ENCODE assay signal across 20 cellular contexts in the genomic region with DNA sequence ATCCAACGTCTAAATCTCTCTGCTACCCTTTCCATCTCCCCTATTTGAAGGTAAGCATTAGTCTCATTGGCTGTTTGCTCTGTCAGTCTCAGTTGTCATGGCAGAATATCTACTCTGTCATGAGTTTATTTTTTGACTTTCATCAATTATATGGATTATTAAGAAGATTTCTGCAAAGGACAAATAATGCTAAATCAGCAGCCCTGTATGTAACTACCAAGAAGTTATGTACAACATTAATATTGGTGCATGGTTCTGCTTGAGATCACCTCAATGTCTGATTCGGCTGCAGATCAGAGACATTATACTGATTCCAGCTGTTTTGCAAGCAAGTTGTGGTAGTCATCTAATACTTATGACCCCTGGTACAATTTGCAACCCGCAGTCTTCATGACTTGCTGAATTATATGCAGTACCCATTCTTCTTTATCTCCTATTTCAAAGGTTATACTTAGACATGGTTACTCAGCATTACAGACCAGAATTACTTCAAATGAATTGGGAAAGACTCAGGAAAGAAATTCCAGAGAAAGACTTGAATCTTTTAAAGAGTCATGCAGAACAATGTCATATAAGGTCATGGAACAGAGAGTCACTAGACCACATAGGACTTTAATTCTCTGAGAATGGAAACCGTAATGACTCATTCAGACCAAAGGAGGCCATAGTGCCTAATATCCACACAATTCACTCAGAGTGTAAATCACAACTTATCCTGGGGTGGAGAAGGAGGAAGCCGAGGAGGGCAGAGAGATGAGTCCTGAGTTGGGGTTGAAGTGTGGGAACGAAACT.
DNase-seq lines count a peak whose midpoint lies in the region; ATAC-seq, FAIRE-seq and TF ChIP-seq lines count a peak whose summit lies in the region.
"Had no signal": no experiment of that assay in that cellular context is flagged by ENCODE, and none has a peak within 500 bp of the region (broad histone marks: within the 10 kb centered on the region; RNA-seq: fewer than 3 reads in every experiment).

No MANE protein-coding gene starts in this region.

- no peak for TF ChIP-seq POLR2A in ovary (IDR thresholded peaks at IDR 0.05)

- FAIRE-seq in astrocyte (lab: Jason Lieb, UNC) = peak; percentile 92

- no peak for TF ChIP-seq EP300 in ovary (IDR thresholded peaks at IDR 0.05)

- no peak for ATAC-seq in GM21786 (IDR thresholded peaks at IDR 0.05; ENCODE audit: unreplicated experiment)
- ATAC-seq: left lobe of liver; naive thymus-derived CD4-positive, alpha-beta T cell had no signal

- H3K27me3 ChIP-seq in astrocyte (ENCODE audit: insufficient read depth, low read length) = no peaks in the 10 kb centered on the region
- H3K27me3 ChIP-seq in ascending aorta = no peaks in the 10 kb centered on the region
- no peaks in the 10 kb centered on the region for H3K27me3 ChIP-seq in ovary
- H3K27me3 ChIP-seq: tibial nerve had no signal

- no peaks in the 10 kb centered on the region for H3K27me3 Mint-ChIP-seq in astrocyte (ENCODE audit: low read depth, unreplicated experiment)
- H3K27me3 Mint-ChIP-seq: activated naive CD4-positive, alpha-beta T cell treated with anti-CD3 and anti-CD28 coated beads, Interleukin-2, amount 50 U/mL, for 24 hours had no signal

- peak; percentile 78 for DNase-seq in A172 (ENCODE audit: low spot score)
- DNase-seq in H4 (ENCODE audit: low spot score) = peak; percentile 78
- peak; percentile 87 for DNase-seq in astrocyte (ENCODE audit: low read depth)
- peak; percentile 83 for DNase-seq in glomerular visceral epithelial cell (ENCODE audit: extremely low spot score)
- DNase-seq in ascending aorta (ENCODE audit: low spot score in 2 of 2) = no peak
- no peak for DNase-seq in mesenteric fat pad (ENCODE audit: low spot score)
- no peak for DNase-seq in ovary
- DNase-seq: 8988T; activated CD4-positive, alpha-beta T cell treated with anti-CD3 and anti-CD28 coated beads for 1 hour; activated CD8-positive, alpha-beta memory T cell treated with anti-CD3 and anti-CD28 coated beads, Interleukin-2, amount 50 U/mL, for 48 hours; Calu3; hippocampal formation; naive thymus-derived CD4-positive, alpha-beta T cell; NCI-H774; stimulated activated CD4-positive, alpha-beta T cell treated with anti-CD3 and anti-CD28 coated beads, Interleukin-4, amount 100 ng/mL, for 1 hour had no signal

- no peak overlapping the region for H3K4me3 ChIP-seq in astrocyte (ENCODE audit: insufficient read depth, low read depth, low read length)
- no peak overlapping the region for H3K4me3 ChIP-seq in ascending aorta
- H3K4me3 ChIP-seq in ovary = no peak overlapping the region
- H3K4me3 ChIP-seq: tibial nerve had no signal

- no peaks in the 10 kb centered on the region for H3K79me2 ChIP-seq in astrocyte (ENCODE audit: insufficient read depth, low read length)

- no peak overlapping the region for H2AFZ ChIP-seq in astrocyte (ENCODE audit: low read depth, low read length)

- H3K36me3 ChIP-seq in astrocyte (ENCODE audit: insufficient read depth, low read length) = no peaks in the 10 kb centered on the region
- no peaks in the 10 kb centered on the region for H3K36me3 ChIP-seq in ascending aorta
- no peaks in the 10 kb centered on the region for H3K36me3 ChIP-seq in ovary
- H3K36me3 ChIP-seq: tibial nerve had no signal

- H3K4me2 ChIP-seq in astrocyte (ENCODE audit: low read length) = peak overlapping the region; percentile 35

- H3K36me3 Mint-ChIP-seq in astrocyte (ENCODE audit: low read depth, unreplicated experiment) = no peaks in the 10 kb centered on the region
- H3K36me3 Mint-ChIP-seq: activated naive CD4-positive, alpha-beta T cell treated with anti-CD3 and anti-CD28 coated beads, Interleukin-2, amount 50 U/mL, for 24 hours; naive thymus-derived CD4-positive, alpha-beta T cell had no signal

- H3K9ac ChIP-seq in astrocyte (ENCODE audit: low read length) = no peak overlapping the region

- no peaks in the 10 kb centered on the region for H4K20me1 ChIP-seq in astrocyte (ENCODE audit: insufficient read depth, low read length)

- intact Hi-C loops in ascending aorta (cut with DNase I) = no loop called here
- intact Hi-C loops in ovary (cut with DNase I) = no loop called here

- H3K27ac Mint-ChIP-seq in astrocyte (ENCODE audit: unreplicated experiment) = peak overlapping the region; percentile 21
- H3K27ac Mint-ChIP-seq: activated naive CD4-positive, alpha-beta T cell treated with anti-CD3 and anti-CD28 coated beads, Interleukin-2, amount 50 U/mL, for 24 hours; naive thymus-derived CD4-positive, alpha-beta T cell; T-helper 1 cell treated with Interleukin-12 subunit alpha and Interleukin-12 subunit beta and Interleukin-4 antibody, amounts not matched to agents 30 μg/mL and 1 μg/mL, for 36 hours had no signal

- H3K9me3 Mint-ChIP-seq in astrocyte (ENCODE audit: unreplicated experiment) = no peaks in the 10 kb centered on the region
- H3K9me3 Mint-ChIP-seq: activated naive CD4-positive, alpha-beta T cell treated with anti-CD3 and anti-CD28 coated beads, Interleukin-2, amount 50 U/mL, for 24 hours; T-helper 1 cell treated with Interleukin-12 subunit alpha and Interleukin-12 subunit beta and Interleukin-4 antibody, amounts not matched to agents 30 μg/mL and 1 μg/mL, for 36 hours had no signal

- H3K4me1 ChIP-seq in astrocyte (ENCODE audit: insufficient read depth, low read length) = no peaks in the 10 kb centered on the region
- H3K4me1 ChIP-seq in ascending aorta = no peaks in the 10 kb centered on the region
- H3K4me1 ChIP-seq in ovary (ENCODE audit: insufficient read depth) = no peaks in the 10 kb centered on the region
- H3K4me1 ChIP-seq: tibial nerve had no signal

- 86 to 91% (median 91%) methylated on average over 6 of the region's 6 CpGs for WGBS in ovary, 3 donors

- H3K4me1 Mint-ChIP-seq in astrocyte (ENCODE audit: low read depth, unreplicated experiment) = peaks cover 6% of the 10 kb centered on the region
- H3K4me1 Mint-ChIP-seq: activated naive CD4-positive, alpha-beta T cell treated with anti-CD3 and anti-CD28 coated beads, Interleukin-2, amount 50 U/mL, for 24 hours; naive thymus-derived CD4-positive, alpha-beta T cell had no signal

- TF ChIP-seq CTCF in astrocyte (IDR thresholded peaks at IDR 0.05; ENCODE audit: insufficient read depth, low read depth, low read length) (no peak), ascending aorta (IDR thresholded peaks at IDR 0.05) (no peak), ovary (IDR thresholded peaks at IDR 0.05) (no peak)

- H3K27ac ChIP-seq in astrocyte (ENCODE audit: low read depth, low read length) (peak overlapping the region; percentile 75), ascending aorta (no peak overlapping the region), ovary (no peak overlapping the region)
- H3K27ac ChIP-seq: tibial nerve had no signal

- no peak overlapping the region for H3K4me3 Mint-ChIP-seq in astrocyte (ENCODE audit: unreplicated experiment)
- H3K4me3 Mint-ChIP-seq: activated naive CD4-positive, alpha-beta T cell treated with anti-CD3 and anti-CD28 coated beads, Interleukin-2, amount 50 U/mL, for 24 hours; naive thymus-derived CD4-positive, alpha-beta T cell; T-helper 1 cell treated with Interleukin-12 subunit alpha and Interleukin-12 subunit beta and Interleukin-4 antibody, amounts not matched to agents 30 μg/mL and 1 μg/mL, for 36 hours had no signal

- H3K9me3 ChIP-seq in astrocyte (ENCODE audit: insufficient read depth, low read depth, low read length) = no peaks in the 10 kb centered on the region
- no peaks in the 10 kb centered on the region for H3K9me3 ChIP-seq in ascending aorta
- no peaks in the 10 kb centered on the region for H3K9me3 ChIP-seq in ovary
- H3K9me3 ChIP-seq: tibial nerve had no signal

Comparison
In these comparisons a context has a peak if more than half of its experiments do, and no peak if none do; other contexts are left out.
1. DNase-seq: peak in A172 (single experiment), H4 (single experiment), astrocyte (single experiment) and glomerular visceral epithelial cell (single experiment); none in ascending aorta (0 of 2), mesenteric fat pad (single experiment) and ovary (0 of 5).